In the genomic region with DNA sequence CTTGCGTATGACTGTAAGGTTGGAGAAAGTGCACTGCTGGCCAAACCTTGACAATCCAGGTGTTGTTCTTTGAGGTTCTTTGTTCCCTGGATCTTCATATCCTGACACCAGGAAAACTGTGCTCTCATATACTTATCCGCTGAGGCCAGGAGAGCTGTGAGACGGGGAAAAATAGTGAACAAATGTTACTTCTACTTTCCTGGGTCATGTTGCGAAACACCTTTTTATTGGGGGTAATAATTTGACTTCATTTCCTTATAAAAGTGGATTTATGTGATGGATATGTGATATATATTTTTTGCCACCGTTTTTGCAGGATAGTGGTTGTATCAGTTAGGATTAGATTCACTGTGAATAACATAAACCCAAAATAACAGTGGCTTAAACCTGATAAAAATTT, we compare ENCODE assay signal across 22 cellular contexts.
A peak's percentile ranks its signal among the peaks of the same experiment; 100 is the strongest.
DNase-seq lines count a peak whose midpoint lies in the region; ATAC-seq and TF ChIP-seq lines count a peak whose summit lies in the region.
"Had no signal": no experiment of that assay in that cellular context is flagged by ENCODE, and none has a peak within 500 bp of the region (broad histone marks: within the 10 kb centered on the region; RNA-seq: fewer than 3 reads in every experiment).

No MANE protein-coding gene starts in this region.

- H3K9ac ChIP-seq in SK-N-SH = no peak overlapping the region
- no peak overlapping the region for H3K9ac ChIP-seq in SK-N-MC (ENCODE audit: insufficient read length)
- H3K9ac ChIP-seq: BLaER1 had no signal

- H3K9me3 Mint-ChIP-seq in mesothelial cell of epicardium = peaks cover 11% of the 10 kb centered on the region

- H2AFZ ChIP-seq in SK-N-SH (ENCODE audit: low read depth) = no peak overlapping the region

- no peaks in the 10 kb centered on the region for H3K9me3 ChIP-seq in SK-N-SH
- H3K9me3 ChIP-seq in SK-N-MC (ENCODE audit: low read depth, low read length) = no peaks in the 10 kb centered on the region
- H3K9me3 ChIP-seq: BLaER1, HAP-1, Peyer's patch had no signal

- no peak overlapping the region for H3K4me3 Mint-ChIP-seq in mesothelial cell of epicardium
- H3K4me3 Mint-ChIP-seq: CD4-positive, CD25-positive, alpha-beta regulatory T cell had no signal

- no peaks in the 10 kb centered on the region for H4K20me1 ChIP-seq in SK-N-SH (ENCODE audit: insufficient read depth)
- H4K20me1 ChIP-seq: BLaER1 had no signal

- H3K27ac Mint-ChIP-seq in mesothelial cell of epicardium = peak overlapping the region; percentile 37
- H3K27ac Mint-ChIP-seq: CD4-positive, CD25-positive, alpha-beta regulatory T cell had no signal

- H3K9me2 ChIP-seq in SK-N-SH = no peaks in the 10 kb centered on the region

- 78% methylated on average over 5 of the region's 5 CpGs for WGBS in SK-N-SH (ENCODE audit: low lambda C conversion rate)
- WGBS in urinary bladder = 68% methylated on average over 5 of the region's 5 CpGs

- no peak overlapping the region for H3K4me2 ChIP-seq in SK-N-SH
- H3K4me2 ChIP-seq: BLaER1 had no signal

- peaks cover 6% of the 10 kb centered on the region for H3F3A ChIP-seq in SK-N-SH (replicated peaks; ENCODE audit: insufficient read depth)

- H3K79me2 ChIP-seq in SK-N-SH (ENCODE audit: insufficient read depth) = no peaks in the 10 kb centered on the region

- H3K4me1 ChIP-seq in SK-N-SH (ENCODE audit: control insufficient read depth in 1 of 2, insufficient read depth in 2 of 2, low read depth in 1 of 2, low read length in 1 of 2) = peaks cover 0 to 13% of the 10 kb centered on the region in 2 experiments; a peak in 3 of 4 replicates
- H3K4me1 ChIP-seq in urinary bladder (ENCODE audit: insufficient read depth) = no peaks in the 10 kb centered on the region
- H3K4me1 ChIP-seq: HAP-1, Peyer's patch had no signal

- no peak for TF ChIP-seq RAD21 in SK-N-SH (IDR thresholded peaks at IDR 0.05; ENCODE audit: low read length)

- ATAC-seq in SK-N-SH treated with all-trans-retinoic acid at 6 μM for 48 hours = no peak

- no peaks in the 10 kb centered on the region for H3K27me3 ChIP-seq in SK-N-SH (ENCODE audit: insufficient read depth)
- H3K27me3 ChIP-seq: BLaER1, Peyer's patch had no signal

- H3K4me1 Mint-ChIP-seq in mesothelial cell of epicardium = peaks cover 27% of the 10 kb centered on the region
- H3K4me1 Mint-ChIP-seq: CD4-positive, CD25-positive, alpha-beta regulatory T cell had no signal

- H3K36me3 ChIP-seq in SK-N-SH (replicated peaks in 1 of 2; ENCODE audit: control insufficient read depth in 1 of 2, insufficient read depth in 2 of 2, low read length in 1 of 2) = no peaks in the 10 kb centered on the region
- H3K36me3 ChIP-seq in SK-N-MC (ENCODE audit: insufficient read depth, low read length) = no peaks in the 10 kb centered on the region
- no peaks in the 10 kb centered on the region for H3K36me3 ChIP-seq in urinary bladder (ENCODE audit: insufficient read depth)
- H3K36me3 ChIP-seq: BLaER1, HAP-1, Peyer's patch had no signal

- TF ChIP-seq CTCF in SK-N-SH (IDR thresholded peaks at IDR 0.05) = no peak
- no peak for TF ChIP-seq CTCF in mesothelial cell of epicardium (IDR thresholded peaks at IDR 0.05; ENCODE audit: unreplicated experiment)
- no peak for TF ChIP-seq CTCF in GM10266 (IDR thresholded peaks at IDR 0.05; ENCODE audit: control insufficient read depth, insufficient read depth, low read depth, missing control alignments)

- H3K27ac ChIP-seq in SK-N-SH (ENCODE audit: low read depth in 2 of 2, low read length in 1 of 2) = peak overlapping the region; percentile 71 to 78; a peak in 3 of 4 replicates
- H3K27ac ChIP-seq in SK-N-MC = peak overlapping the region; percentile 29; the same call in 1 of the 2 replicates
- H3K27ac ChIP-seq in urinary bladder (ENCODE audit: low read depth) = peak overlapping the region; percentile 16
- H3K27ac ChIP-seq: 22Rv1, BLaER1, Peyer's patch had no signal

- CTCF ChIA-PET in SK-N-SH (lab: Yijun Ruan, JAX) = no interaction called here

- H3K36me3 Mint-ChIP-seq in mesothelial cell of epicardium = no peaks in the 10 kb centered on the region
- H3K36me3 Mint-ChIP-seq: CD4-positive, CD25-positive, alpha-beta regulatory T cell had no signal

- H3K27me3 Mint-ChIP-seq in mesothelial cell of epicardium (ENCODE audit: low read depth) = no peaks in the 10 kb centered on the region
- H3K27me3 Mint-ChIP-seq: CD4-positive, CD25-positive, alpha-beta regulatory T cell had no signal

- no peak for DNase-seq in SK-N-SH
- DNase-seq in SK-N-MC (ENCODE audit: low read depth, low spot score) = no peak
- DNase-seq in mesothelial cell of epicardium (ENCODE audit: low spot score in 2 of 2, unreplicated experiment in 2 of 2) = no peak
- DNase-seq in stimulated activated naive CD4-positive, alpha-beta T cell (lab: John Stamatoyannopoulos, UW) = no peak
- DNase-seq in GM10266 (ENCODE audit: extremely low spot score) = no peak
- no peak for DNase-seq in NCI-H187 treated with DMSO at 0.1 percent for 48 hours (lab: John Stamatoyannopoulos, UW)
- DNase-seq: CD4-positive, CD25-positive, alpha-beta regulatory T cell; GOT3; NCI-H1048; NCI-H1417; NCI-H1694; NCI-H2081; NCI-H2227 treated with DMSO at 0.1 percent for 48 hours; NCI-H69; OCI-M1; Peyer's patch; SHP77 treated with DMSO at 0.1 percent for 48 hours had no signal

- no peak overlapping the region for H3K4me3 ChIP-seq in SK-N-SH (ENCODE audit: low read depth in 2 of 2, low read length in 1 of 2)
- H3K4me3 ChIP-seq in SK-N-MC = 0 out of 2 replicates have a peak overlapping the region, but pooled peaks have one; percentile 17
- no peak overlapping the region for H3K4me3 ChIP-seq in urinary bladder (ENCODE audit: low read depth, low read length)
- H3K4me3 ChIP-seq: BLaER1, HAP-1, Peyer's patch had no signal

- POLR2A ChIA-PET in SK-N-SH (lab: Yijun Ruan, JAX) = no interaction called here

- no peak for TF ChIP-seq EP300 in SK-N-SH (IDR thresholded peaks at IDR 0.05; ENCODE audit: borderline replicate concordance in 1 of 2, low read depth in 1 of 2, low read length in 1 of 2)

TF ChIP-seq in SK-N-SH, 30 proteins besides CTCF, POLR2A, EP300 and RAD21:
- TF ChIP-seq, protein P1, sequence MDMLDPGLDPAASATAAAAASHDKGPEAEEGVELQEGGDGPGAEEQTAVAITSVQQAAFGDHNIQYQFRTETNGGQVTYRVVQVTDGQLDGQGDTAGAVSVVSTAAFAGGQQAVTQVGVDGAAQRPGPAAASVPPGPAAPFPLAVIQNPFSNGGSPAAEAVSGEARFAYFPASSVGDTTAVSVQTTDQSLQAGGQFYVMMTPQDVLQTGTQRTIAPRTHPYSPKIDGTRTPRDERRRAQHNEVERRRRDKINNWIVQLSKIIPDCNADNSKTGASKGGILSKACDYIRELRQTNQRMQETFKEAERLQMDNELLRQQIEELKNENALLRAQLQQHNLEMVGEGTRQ (IDR thresholded peaks at IDR 0.05; ENCODE audit: borderline replicate concordance, low read depth, low read length) = no peak
- TF ChIP-seq FOXJ3 (CRISPR knock-in tag; IDR thresholded peaks at IDR 0.05) (no peak), POLR2AphosphoS5 (IDR thresholded peaks at IDR 0.05; ENCODE audit: low read depth, low read length) (no peak)

TF ChIP-seq in SK-N-SH treated with all-trans-retinoic acid at 6 μM for 48 hours, 23 proteins besides CTCF, POLR2A, EP300 and RAD21 (continues in another document):
- TF ChIP-seq TOX (CRISPR knock-in tag; IDR thresholded peaks at IDR 0.05; ENCODE audit: borderline replicate concordance) (no peak), ZNF565 (CRISPR knock-in tag; conservative IDR thresholded peaks at IDR 0.05; ENCODE audit: low read depth) (no peak), ARNTL (CRISPR knock-in tag; IDR thresholded peaks at IDR 0.05; ENCODE audit: borderline replicate concordance, low read depth) (no peak), CSDC2 (CRISPR knock-in tag; IDR thresholded peaks at IDR 0.05) (no peak), ESRRG (CRISPR knock-in tag; IDR thresholded peaks at IDR 0.05) (no peak), ZFP30 (CRISPR knock-in tag; IDR thresholded peaks at IDR 0.05) (no peak), OSR1 (CRISPR knock-in tag; IDR thresholded peaks at IDR 0.05) (no peak), ZC3H10 (CRISPR knock-in tag; IDR thresholded peaks at IDR 0.05) (no peak), TCF4 (CRISPR knock-in tag; IDR thresholded peaks at IDR 0.05; ENCODE audit: borderline replicate concordance) (no peak), ZFP3 (CRISPR knock-in tag; IDR thresholded peaks at IDR 0.05) (no peak), BACH2 (CRISPR knock-in tag; IDR thresholded peaks at IDR 0.05; ENCODE audit: borderline replicate concordance) (no peak)
- TF ChIP-seq, protein P2, sequence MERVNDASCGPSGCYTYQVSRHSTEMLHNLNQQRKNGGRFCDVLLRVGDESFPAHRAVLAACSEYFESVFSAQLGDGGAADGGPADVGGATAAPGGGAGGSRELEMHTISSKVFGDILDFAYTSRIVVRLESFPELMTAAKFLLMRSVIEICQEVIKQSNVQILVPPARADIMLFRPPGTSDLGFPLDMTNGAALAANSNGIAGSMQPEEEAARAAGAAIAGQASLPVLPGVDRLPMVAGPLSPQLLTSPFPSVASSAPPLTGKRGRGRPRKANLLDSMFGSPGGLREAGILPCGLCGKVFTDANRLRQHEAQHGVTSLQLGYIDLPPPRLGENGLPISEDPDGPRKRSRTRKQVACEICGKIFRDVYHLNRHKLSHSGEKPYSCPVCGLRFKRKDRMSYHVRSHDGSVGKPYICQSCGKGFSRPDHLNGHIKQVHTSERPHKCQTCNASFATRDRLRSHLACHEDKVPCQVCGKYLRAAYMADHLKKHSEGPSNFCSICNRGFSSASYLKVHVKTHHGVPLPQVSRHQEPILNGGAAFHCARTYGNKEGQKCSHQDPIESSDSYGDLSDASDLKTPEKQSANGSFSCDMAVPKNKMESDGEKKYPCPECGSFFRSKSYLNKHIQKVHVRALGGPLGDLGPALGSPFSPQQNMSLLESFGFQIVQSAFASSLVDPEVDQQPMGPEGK (CRISPR knock-in tag; IDR thresholded peaks at IDR 0.05; ENCODE audit: borderline replicate concordance) = no peak

Comparison
In these comparisons a context has a peak if more than half of its experiments do, and no peak if none do; other contexts are left out.
1. H3K27ac ChIP-seq: peak in every context shown above with its lines; median percentile 74 in SK-N-SH; 29 in SK-N-MC; 16 in urinary bladder.